Comparison of ENCODE assay signal across 8 cellular contexts in the genomic region with DNA sequence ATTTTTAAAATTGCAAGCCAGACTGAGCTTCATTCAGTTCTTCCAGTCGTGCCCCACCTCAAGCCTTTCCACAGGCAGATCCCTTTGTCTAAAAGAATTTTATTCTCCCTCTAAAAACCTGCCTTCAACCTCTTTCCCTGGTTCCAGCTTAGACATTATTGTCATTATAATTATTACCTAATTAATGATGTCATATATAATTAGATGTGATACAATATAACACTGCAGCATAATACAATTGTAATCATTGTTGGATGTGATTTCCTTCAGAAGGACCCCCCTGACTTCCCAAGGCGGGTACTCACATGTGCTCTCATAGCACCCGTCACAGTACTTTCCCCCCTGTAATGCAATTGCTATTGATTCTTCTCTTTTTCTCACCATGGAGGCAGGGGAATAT.
"Had no signal": no experiment of that assay in that cellular context is flagged by ENCODE, and none has a peak within 500 bp of the region (broad histone marks: within the 10 kb centered on the region; RNA-seq: fewer than 3 reads in every experiment).

No MANE protein-coding gene starts in this region.

- ATAC-seq: K562 had no signal

- H3K27me3 Mint-ChIP-seq: IgD-negative memory B cell had no signal

- H3K4me3 Mint-ChIP-seq: IgD-negative memory B cell had no signal

- H3K4me3 ChIP-seq: K562 had no signal

- H3K27ac Mint-ChIP-seq: IgD-negative memory B cell had no signal

- H3K4me2 ChIP-seq: KMS-11 had no signal

- DNase-seq: IMR-90, KBM-7, KG1 had no signal

- H3K4me1 Mint-ChIP-seq: IgD-negative memory B cell had no signal

- H3K9ac ChIP-seq: KMS-11 had no signal

- H3K27ac ChIP-seq: HL-60, KMS-11 had no signal

- FAIRE-seq: HTR-8/SVneo, K562 had no signal

- H3K36me3 Mint-ChIP-seq: IgD-negative memory B cell had no signal
